Comparison of ENCODE assay signal across 11 cellular contexts in genomic region chr5:170070556-170071412, GRCh38. TPM values are rescaled to one million over a fixed set of nuclear protein-coding genes. Genes with fewer than 3 reads are reported as not detected.
DNase-seq lines count a peak whose midpoint lies in the region; ATAC-seq, FAIRE-seq and TF ChIP-seq lines count a peak whose summit lies in the region.
"Had no signal": no experiment of that assay in that cellular context is flagged by ENCODE, and none has a peak within 500 bp of the region (broad histone marks: within the 10 kb centered on the region; RNA-seq: fewer than 3 reads in every experiment).

No MANE protein-coding gene starts in this region.

- CTCF ChIA-PET in endothelial cell of umbilical vein (lab: Charles Lee), result interaction anchor here (0.6 to 3.2 kb wide), 58 partner anchors 9 to 562 kb away, joined by 3 to 84 read pairs (median 4); partner anchors contain the start of genes INSYN2B and SPDL1

- dilution Hi-C loops in endothelial cell of umbilical vein (cut with MboI; ENCODE audit: extremely low pct_ligation_motif_present, low sequenced_read_pairs), result no loop called here

- peaks cover 11% of the 10 kb centered on the region for H3K4me1 ChIP-seq in endothelial cell of umbilical vein (ENCODE audit: control insufficient read depth, extremely low read depth, insufficient read depth, low read length)

- peaks cover 11% of the 10 kb centered on the region for H3K4me1 Mint-ChIP-seq in nephron progenitor cell

- TF ChIP-seq CTCF in endothelial cell of umbilical vein (IDR thresholded peaks at IDR 0.05; ENCODE audit: extremely low read depth in 1 of 2, insufficient read depth in 1 of 2, low read depth in 1 of 2, low read length in 2 of 2) (peak; percentile 62 to 91), nephron progenitor cell (IDR thresholded peaks at IDR 0.05) (peak; percentile 94)

- POLR2A ChIA-PET in endothelial cell of umbilical vein (lab: Charles Lee), result interaction anchor here (1.0 kb wide), 1 partner anchor 91 kb away, joined by 3 read pairs; the partner anchor contains the start of gene INSYN2B

- no peaks in the 10 kb centered on the region for H3K9me3 ChIP-seq in endothelial cell of umbilical vein (replicated peaks; ENCODE audit: control insufficient read depth, insufficient read depth, low read length)

- peak; percentile 53 for DNase-seq in DMS 273 (lab: John Stamatoyannopoulos, UW; ENCODE audit: unreplicated experiment)
- no peak for DNase-seq in DMS 273 treated with DMSO at 0.1 percent for 48 hours (lab: John Stamatoyannopoulos, UW)
- peak; percentile 27 for DNase-seq in NCI-H460 (ENCODE audit: extremely low read depth, low read depth)
- peak; percentile 56 for DNase-seq in endothelial cell of umbilical vein (ENCODE audit: low read depth, low spot score)
- peak; percentile 87 for DNase-seq in nephron progenitor cell
- DNase-seq: naive B cell had no signal

- peak overlapping the region; percentile 52 for H2AFZ ChIP-seq in endothelial cell of umbilical vein (ENCODE audit: low read depth, low read length)

- no peak overlapping the region for H3K4me3 Mint-ChIP-seq in nephron progenitor cell

- peak; percentile 49 for FAIRE-seq in endothelial cell of umbilical vein (lab: Jason Lieb, UNC)
- FAIRE-seq: A204.1 had no signal

- no peak overlapping the region for H3K4me2 ChIP-seq in endothelial cell of umbilical vein (ENCODE audit: insufficient read depth, low read length)

- TF ChIP-seq POLR2A in endothelial cell of umbilical vein (IDR thresholded peaks at IDR 0.05; ENCODE audit: low read depth, low read length), result no peak

- no peaks in the 10 kb centered on the region for H3K79me2 ChIP-seq in endothelial cell of umbilical vein (ENCODE audit: control insufficient read depth, insufficient read depth, low read length)

- H3K27ac ChIP-seq in endothelial cell of umbilical vein (ENCODE audit: insufficient read depth, low read depth, low read length), result no peak overlapping the region

- H3K36me3 ChIP-seq in endothelial cell of umbilical vein (ENCODE audit: control insufficient read depth in 2 of 2, extremely low read depth in 1 of 2, insufficient read depth in 2 of 2, low read length in 2 of 2), result no peaks in the 10 kb centered on the region

- H3K27me3 ChIP-seq in endothelial cell of umbilical vein (ENCODE audit: control insufficient read depth in 2 of 2, insufficient read depth in 2 of 2, low read length in 2 of 2), result no peaks in the 10 kb centered on the region

- H3K9me1 ChIP-seq in endothelial cell of umbilical vein (replicated peaks; ENCODE audit: control insufficient read depth, extremely low read depth, insufficient read depth, low read length), result no peaks in the 10 kb centered on the region

- peaks cover 28% of the 10 kb centered on the region for H3K27me3 Mint-ChIP-seq in nephron progenitor cell (ENCODE audit: low read depth, poor library complexity)
- H3K27me3 Mint-ChIP-seq: naive B cell had no signal

- no peak overlapping the region for H3K9ac ChIP-seq in endothelial cell of umbilical vein (replicated peaks; ENCODE audit: extremely low read depth, insufficient read depth, low read length)

- H3K9me3 Mint-ChIP-seq in nephron progenitor cell, result no peaks in the 10 kb centered on the region

- H3K4me3 ChIP-seq in endothelial cell of umbilical vein (replicated peaks in 1 of 3; ENCODE audit: insufficient read depth in 1 of 3, low read depth in 1 of 3, low read length in 3 of 3), result no peak overlapping the region

- BruUV-seq in endothelial cell of umbilical vein (replicated peaks; lab: Mats Ljungman, UMichigan), result no TSS peak

- H3K36me3 Mint-ChIP-seq in nephron progenitor cell (ENCODE audit: low read depth), result no peaks in the 10 kb centered on the region

- ATAC-seq in HG02763 (IDR thresholded peaks at IDR 0.05; ENCODE audit: unreplicated experiment), result no peak
- no peak for ATAC-seq in HG03025 (IDR thresholded peaks at IDR 0.05; ENCODE audit: low FRiP score, unreplicated experiment)
- no peak for ATAC-seq in GM21360 (IDR thresholded peaks at IDR 0.05; ENCODE audit: unreplicated experiment)

- intact Hi-C loops in endothelial cell of umbilical vein (cut with micrococcal nuclease), result loop anchor here (1.0 to 5.0 kb wide), 5 partner anchors 82 to 478 kb away; partner anchors contain the start of gene INSYN2B

- no peak overlapping the region for H3K27ac Mint-ChIP-seq in nephron progenitor cell

- H4K20me1 ChIP-seq in endothelial cell of umbilical vein (replicated peaks; ENCODE audit: control insufficient read depth, extremely low read depth, insufficient read depth, low read length), result no peaks in the 10 kb centered on the region

TF ChIP-seq in endothelial cell of umbilical vein, 7 proteins besides CTCF, POLR2A, EP300 and RAD21:
- TF ChIP-seq FOS (IDR thresholded peaks at IDR 0.05; ENCODE audit: borderline replicate concordance, insufficient read depth, low read length), result no peak
- no peak for TF ChIP-seq POLR2AphosphoS5 (IDR thresholded peaks at IDR 0.05; ENCODE audit: insufficient read depth, low read depth, low read length)

RNA-seq across cellular contexts. Expression of gene FOXI1, which starts 34.9 kb away (rescaled TPM):
- total RNA-seq in NCI-H460 (2014; rRNA removed; shearing (Covaris generic)), result not detected in 2 replicates
- polyA plus RNA-seq in NCI-H460 (2014; cell fraction: nucleus; rRNA removed), result not detected in 2 replicates
- total RNA-seq in endothelial cell of umbilical vein, result not detected in 2 replicates
- not detected in 2 replicates for polyA plus RNA-seq in endothelial cell of umbilical vein
- not detected in 2 replicates for polyA plus RNA-seq in endothelial cell of umbilical vein (2011; cell fraction: cytosol; rRNA removed)
- not detected in 2 replicates for polyA plus RNA-seq in endothelial cell of umbilical vein (2011; cell fraction: nucleus; rRNA removed)
- not detected in 2 replicates for polyA plus RNA-seq in endothelial cell of umbilical vein (2012)
- not detected in 2 replicates for polyA minus RNA-seq in endothelial cell of umbilical vein
- polyA minus RNA-seq in endothelial cell of umbilical vein (2011; cell fraction: cytosol; rRNA and poly(A)+ RNA removed), result not detected
- not detected in 2 replicates for polyA minus RNA-seq in endothelial cell of umbilical vein (2011; cell fraction: nucleus; rRNA and poly(A)+ RNA removed)
- total RNA-seq: T-helper 2 cell treated with Interferon-gamma antibody and Interleukin-4, amounts not matched to agents 100 ng/mL and 5 ng/mL, for 36 hours had no signal
